Comparison of ENCODE assay signal across 21 cellular contexts in the genomic region with DNA sequence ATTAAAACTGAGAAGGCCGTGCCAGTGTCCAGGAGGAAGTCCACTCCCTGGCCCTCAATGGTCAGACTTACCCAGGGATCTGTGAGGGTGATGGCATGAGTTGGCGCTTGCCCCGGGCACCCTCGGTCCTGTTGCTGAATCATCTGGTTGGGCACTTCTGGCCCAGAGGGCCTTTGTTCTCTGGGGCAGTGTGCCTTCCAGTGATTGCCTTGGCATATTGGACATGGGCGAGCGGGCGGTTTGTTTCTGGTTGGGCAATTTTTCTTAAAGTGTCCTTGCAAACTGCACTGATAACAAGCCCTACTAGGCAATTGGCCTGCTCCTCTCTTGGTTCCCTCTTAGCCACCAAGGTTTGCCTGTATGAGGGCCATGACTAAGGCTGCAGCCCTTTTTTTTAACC.
DNase-seq lines count a peak whose midpoint lies in the region; ATAC-seq, FAIRE-seq and TF ChIP-seq lines count a peak whose summit lies in the region.
"Had no signal": no experiment of that assay in that cellular context is flagged by ENCODE, and none has a peak within 500 bp of the region (broad histone marks: within the 10 kb centered on the region; RNA-seq: fewer than 3 reads in every experiment).

No MANE protein-coding gene starts in this region.

- H3K9ac ChIP-seq in BLaER1 treated with 17β-estradiol and CSF1 and Interleukin-3, amounts not matched to agents 10 nM and 100 nM: no peak overlapping the region
- no peak overlapping the region for H3K9ac ChIP-seq in trophoblast cell (ENCODE audit: low read length)
- no peak overlapping the region for H3K9ac ChIP-seq in subcutaneous abdominal adipose tissue (ENCODE audit: low read length in 5 of 5)
- H3K9ac ChIP-seq: BLaER1 had no signal

- H3K4me3 ChIP-seq in BLaER1 treated with 17β-estradiol and CSF1 and Interleukin-3, amounts not matched to agents 10 nM and 100 nM: no peak overlapping the region
- H3K4me3 ChIP-seq in adrenal gland (no peak overlapping the region), trophoblast cell (ENCODE audit: low read depth, low read length) (no peak overlapping the region), subcutaneous abdominal adipose tissue (ENCODE audit: low read depth in 1 of 5, low read length in 5 of 5) (no peak overlapping the region)
- H3K4me3 ChIP-seq: A549, BLaER1, GM23338 had no signal

- FAIRE-seq in RCC 7860 (lab: Jason Lieb, UNC): no peak
- FAIRE-seq: A549, G401.6, GM12891, GM19239, HTR-8/SVneo had no signal

- no peak overlapping the region for H4K8ac ChIP-seq in trophoblast cell (ENCODE audit: low read depth, low read length)

- H2BK5ac ChIP-seq in trophoblast cell (ENCODE audit: low read depth, low read length, poor library complexity): no peak overlapping the region

- no peak overlapping the region for H2AFZ ChIP-seq in trophoblast cell (ENCODE audit: insufficient read depth, low read length, poor library complexity)
- H2AFZ ChIP-seq: GM23338 had no signal

- no peaks in the 10 kb centered on the region for H3K36me3 ChIP-seq in BLaER1 treated with 17β-estradiol and CSF1 and Interleukin-3, amounts not matched to agents 10 nM and 100 nM
- H3K36me3 ChIP-seq in adrenal gland (replicated peaks in 1 of 2) (no peaks in the 10 kb centered on the region), trophoblast cell (ENCODE audit: control insufficient read depth in 1 of 2, insufficient read depth in 2 of 2, low read length in 2 of 2) (no peaks in the 10 kb centered on the region), subcutaneous abdominal adipose tissue (ENCODE audit: control insufficient read depth in 5 of 5, insufficient read depth in 5 of 5, low read length in 5 of 5) (no peaks in the 10 kb centered on the region)
- H3K36me3 ChIP-seq: BLaER1 had no signal

- H3K4me1 ChIP-seq in BLaER1 treated with 17β-estradiol and CSF1 and Interleukin-3, amounts not matched to agents 10 nM and 100 nM: peaks cover 38 to 67% (median 48%) of the 10 kb centered on the region in 10 experiments
- H3K4me1 ChIP-seq in adrenal gland (replicated peaks in 1 of 2) (no peaks in the 10 kb centered on the region), trophoblast cell (ENCODE audit: control insufficient read depth in 1 of 2, insufficient read depth in 2 of 2, low read length in 2 of 2) (peaks cover 9 to 12% of the 10 kb centered on the region in 2 experiments), subcutaneous abdominal adipose tissue (ENCODE audit: control insufficient read depth in 5 of 5, insufficient read depth in 5 of 5, low read length in 5 of 5) (peaks cover 0 to 37% (median 0%) of the 10 kb centered on the region in 5 donors)
- H3K4me1 ChIP-seq: A549 had no signal

- peak overlapping the region; percentile 40 for H3K18ac ChIP-seq in trophoblast cell (ENCODE audit: low read length)

- peak overlapping the region; percentile 27 for H2BK12ac ChIP-seq in trophoblast cell (ENCODE audit: low read length)

- no peaks in the 10 kb centered on the region for H4K20me1 ChIP-seq in BLaER1 treated with 17β-estradiol and CSF1 and Interleukin-3, amounts not matched to agents 10 nM and 100 nM
- H4K20me1 ChIP-seq: BLaER1 had no signal

- no peak overlapping the region for H3K23ac ChIP-seq in trophoblast cell (ENCODE audit: low read length)

- 53 to 64% (median 60%) methylated on average over 4 to 7 of the region's 7 CpGs for WGBS in adrenal gland, 4 donors
- no CpG with 5 or more reads among the region's 7 CpGs for whole genome bisulfite sequencing in trophoblast cell (ENCODE audit: extremely low coverage, insufficient coverage, insufficient read length)

- H3K4ac ChIP-seq in trophoblast cell (ENCODE audit: low read depth, low read length): no peak overlapping the region

- H3K14ac ChIP-seq in trophoblast cell (ENCODE audit: low read length): peak overlapping the region; percentile 53

- no peak for ATAC-seq in GM19452 (IDR thresholded peaks at IDR 0.05; ENCODE audit: unreplicated experiment)
- ATAC-seq: A549, GM23338, HCT116 had no signal

- H3K79me1 ChIP-seq in trophoblast cell (ENCODE audit: low read length): no peaks in the 10 kb centered on the region

- 0 out of 22 replicates have a peak, but pooled peaks cover 0 to 5% (median 0%) of the 10 kb centered on the region in 11 experiments for H3K9me3 ChIP-seq in BLaER1 treated with 17β-estradiol and CSF1 and Interleukin-3, amounts not matched to agents 10 nM and 100 nM (replicated peaks in 1 of 11)
- H3K9me3 ChIP-seq in adrenal gland (replicated peaks in 1 of 3) (no peaks in the 10 kb centered on the region), trophoblast cell (ENCODE audit: insufficient read depth, low read depth, low read length) (peaks cover 2% of the 10 kb centered on the region), subcutaneous abdominal adipose tissue (ENCODE audit: control insufficient read depth in 5 of 5, low read length in 5 of 5) (no peaks in the 10 kb centered on the region)
- H3K9me3 ChIP-seq: A549, BLaER1 had no signal

- H3K4me2 ChIP-seq in BLaER1 treated with 17β-estradiol and CSF1 and Interleukin-3, amounts not matched to agents 10 nM and 100 nM: peak overlapping the region in 9 of 11 experiments; percentile 3 to 81 (median 58); a peak in 9 of 22 replicates
- no peak overlapping the region for H3K4me2 ChIP-seq in trophoblast cell (ENCODE audit: low read length)
- H3K4me2 ChIP-seq: A549, GM23338 had no signal

- no peak overlapping the region for H3K27ac ChIP-seq in BLaER1 treated with 17β-estradiol and CSF1 and Interleukin-3, amounts not matched to agents 10 nM and 100 nM
- H3K27ac ChIP-seq in adrenal gland: peak overlapping the region in 1 of 5 donors; percentile 49
- H3K27ac ChIP-seq in trophoblast cell (ENCODE audit: low read depth, low read length): no peak overlapping the region
- H3K27ac ChIP-seq in subcutaneous abdominal adipose tissue (ENCODE audit: low read depth, low read length): peak overlapping the region; percentile 30
- H3K27ac ChIP-seq: 22Rv1, A549, BLaER1 had no signal

- H2AK5ac ChIP-seq in trophoblast cell (ENCODE audit: low read length): peak overlapping the region; percentile 29

- no peak for TF ChIP-seq CTCF in adrenal gland (IDR thresholded peaks at IDR 0.05)

- peak overlapping the region; percentile 43 for H4K91ac ChIP-seq in trophoblast cell (ENCODE audit: low read depth, low read length)

- no peaks in the 10 kb centered on the region for H3K27me3 ChIP-seq in BLaER1 treated with 17β-estradiol and CSF1 and Interleukin-3, amounts not matched to agents 10 nM and 100 nM
- H3K27me3 ChIP-seq in adrenal gland: no peaks in the 10 kb centered on the region
- H3K27me3 ChIP-seq in trophoblast cell (ENCODE audit: insufficient read depth, low read length): no peaks in the 10 kb centered on the region
- no peaks in the 10 kb centered on the region for H3K27me3 ChIP-seq in subcutaneous abdominal adipose tissue (ENCODE audit: control insufficient read depth in 5 of 5, insufficient read depth in 4 of 5, low read length in 5 of 5)
- H3K27me3 ChIP-seq: BLaER1 had no signal

- H3K79me2 ChIP-seq in trophoblast cell (ENCODE audit: control insufficient read depth, insufficient read depth, low read length, poor library complexity): no peaks in the 10 kb centered on the region

- H4K12ac ChIP-seq in trophoblast cell (ENCODE audit: low read depth, low read length): no peak overlapping the region

- DNase-seq in adrenal gland (peak; percentile 36 to 85 (median 66)), trophoblast cell (no peak), RCC 7860 (ENCODE audit: low spot score) (no peak)
- no peak for DNase-seq in stimulated activated naive CD4-positive, alpha-beta T cell treated with Interleukin-2 at 50 U/mL for 16 hours (lab: John Stamatoyannopoulos, UW)
- DNase-seq: CD8-positive, alpha-beta memory T cell; COR-L47; DMS 273 treated with DMSO at 0.1 percent for 48 hours; H7; HFFc6 had no signal

- no peak for TF ChIP-seq POLR2A in adrenal gland (IDR thresholded peaks at IDR 0.05)

- intact Hi-C loops in adrenal gland (cut with DNase I): no loop called here

- H2BK120ac ChIP-seq in trophoblast cell (ENCODE audit: insufficient read depth, low read length, poor library complexity): no peak overlapping the region

Comparison
In these comparisons a context has a peak if more than half of its experiments do, and no peak if none do; other contexts are left out.
1. DNase-seq: peak in adrenal gland (7 of 7); none in trophoblast cell (0 of 2), stimulated activated naive CD4-positive, alpha-beta T cell treated with Interleukin-2 at 50 U/mL for 16 hours (single experiment) and RCC 7860 (single experiment).